Comparison of ENCODE assay signal across 11 cellular contexts in the genomic region with DNA sequence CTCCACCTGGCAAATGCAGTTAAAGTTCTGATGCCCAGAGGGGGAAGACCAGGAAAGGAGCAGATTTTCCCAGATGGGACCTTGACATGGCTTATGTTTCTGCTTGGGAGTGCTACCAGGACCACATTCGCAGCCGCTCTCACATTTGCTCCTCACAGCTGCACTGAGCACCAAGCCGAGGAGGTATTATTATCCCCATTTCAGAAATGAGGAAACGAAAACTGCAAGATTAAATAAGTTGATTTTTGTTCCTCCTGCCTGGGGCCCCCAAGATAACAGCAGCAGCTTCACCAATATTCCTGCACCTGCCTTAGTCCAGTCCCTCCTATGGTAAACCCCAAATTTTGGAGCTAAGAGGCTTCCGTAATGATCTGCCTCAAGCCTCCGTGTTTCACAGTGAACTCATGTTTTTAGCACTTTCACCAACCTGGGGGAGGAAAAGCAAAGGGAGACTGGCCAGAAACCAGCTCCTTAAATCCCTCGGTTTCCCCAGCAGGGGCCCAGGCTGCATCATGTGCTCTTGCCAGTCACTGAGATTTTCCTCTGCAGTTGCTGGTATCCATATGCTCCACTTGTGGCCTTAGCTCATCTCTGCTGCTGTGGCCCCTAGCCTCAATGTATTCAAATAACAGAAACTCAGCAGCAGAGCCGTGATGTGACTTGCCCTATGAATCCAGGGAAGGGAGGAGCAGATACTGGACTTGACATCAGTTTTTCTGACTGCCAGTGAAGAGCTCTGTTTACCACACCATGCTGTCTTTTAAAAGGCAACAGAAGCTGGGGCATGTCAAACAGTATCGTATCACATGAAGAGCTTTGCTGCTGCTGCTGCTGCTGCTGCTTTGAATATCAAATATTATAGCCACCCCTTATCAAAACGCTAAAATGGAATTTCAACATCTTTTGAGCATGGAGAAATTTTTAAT.
DNase-seq lines count a peak whose midpoint lies in the region; ATAC-seq lines count a peak whose summit lies in the region.
"Had no signal": no experiment of that assay in that cellular context is flagged by ENCODE, and none has a peak within 500 bp of the region (broad histone marks: within the 10 kb centered on the region; RNA-seq: fewer than 3 reads in every experiment).

No MANE protein-coding gene starts in this region.

- H3K27ac Mint-ChIP-seq in T-helper 2 cell treated with Interferon-gamma antibody and Interleukin-4, amounts not matched to agents 5 μg/mL and 100 μg/mL, for 36 hours, result no peak overlapping the region
- H3K27ac Mint-ChIP-seq in stimulated activated naive B cell treated with anti-CD40 and anti-IgM and Interleukin-4, amounts not matched to agents 10 μg/mL and 1 μg/mL and 100 μg/mL, for 72 hours, result no peak overlapping the region
- H3K27ac Mint-ChIP-seq: activated T-cell treated with anti-CD3 and anti-CD28 coated beads, Interleukin-2, amount 50 U/mL, for 24 hours had no signal

- DNase-seq in T-helper 2 cell treated with Interferon-gamma antibody and Interleukin-4, amounts not matched to agents 5 μg/mL and 100 μg/mL, for 36 hours (ENCODE audit: low spot score), result no peak
- DNase-seq in T-helper 2 cell (no peak), head of caudate nucleus (no peak)
- no peak for DNase-seq in stimulated activated naive B cell treated with anti-CD40 and anti-IgM and Interleukin-4, amounts not matched to agents 10 μg/mL and 1 μg/mL and 100 μg/mL, for 72 hours
- no peak for DNase-seq in effector CD4-positive, alpha-beta T cell
- no peak for DNase-seq in activated CD8-positive, alpha-beta memory T cell treated with anti-CD3 and anti-CD28 coated beads for 24 hours
- DNase-seq: activated T-cell treated with anti-CD3 and anti-CD28 coated beads, Interleukin-2, amount 50 U/mL, for 24 hours; hippocampal formation; stimulated activated CD4-positive, alpha-beta T cell treated with anti-CD3 and anti-CD28 coated beads, Interleukin-4, amount 100 ng/mL, for 4 hours had no signal

- H3K36me3 Mint-ChIP-seq in T-helper 2 cell treated with Interferon-gamma antibody and Interleukin-4, amounts not matched to agents 5 μg/mL and 100 μg/mL, for 36 hours (ENCODE audit: low read depth), result no peaks in the 10 kb centered on the region
- no peaks in the 10 kb centered on the region for H3K36me3 Mint-ChIP-seq in stimulated activated naive B cell treated with anti-CD40 and anti-IgM and Interleukin-4, amounts not matched to agents 10 μg/mL and 1 μg/mL and 100 μg/mL, for 72 hours

- ATAC-seq in HG02588 (IDR thresholded peaks at IDR 0.05; ENCODE audit: unreplicated experiment) (peak; percentile 35), HG03571 (IDR thresholded peaks at IDR 0.05; ENCODE audit: unreplicated experiment) (peak; percentile 42)
- peak; percentile 73 to 80 for ATAC-seq in stimulated activated naive B cell treated with anti-CD40 and anti-IgM and Interleukin-4, amounts not matched to agents 10 μg/mL and 1 μg/mL and 100 μg/mL, for 72 hours (replicated peaks)

- intact Hi-C loops in head of caudate nucleus (cut with DNase I), result no loop called here

- H3K4me1 Mint-ChIP-seq in T-helper 2 cell treated with Interferon-gamma antibody and Interleukin-4, amounts not matched to agents 5 μg/mL and 100 μg/mL, for 36 hours (ENCODE audit: low read depth), result peaks cover 5% of the 10 kb centered on the region
- H3K4me1 Mint-ChIP-seq in stimulated activated naive B cell treated with anti-CD40 and anti-IgM and Interleukin-4, amounts not matched to agents 10 μg/mL and 1 μg/mL and 100 μg/mL, for 72 hours, result peaks cover 12 to 23% of the 10 kb centered on the region in 2 donors

- H3K4me3 Mint-ChIP-seq in T-helper 2 cell treated with Interferon-gamma antibody and Interleukin-4, amounts not matched to agents 5 μg/mL and 100 μg/mL, for 36 hours, result peak overlapping the region; percentile 12
- peak overlapping the region in 1 of 2 donors; percentile 62 for H3K4me3 Mint-ChIP-seq in stimulated activated naive B cell treated with anti-CD40 and anti-IgM and Interleukin-4, amounts not matched to agents 10 μg/mL and 1 μg/mL and 100 μg/mL, for 72 hours
- H3K4me3 Mint-ChIP-seq: activated T-cell treated with anti-CD3 and anti-CD28 coated beads, Interleukin-2, amount 50 U/mL, for 24 hours had no signal

- no peaks in the 10 kb centered on the region for H3K27me3 Mint-ChIP-seq in T-helper 2 cell treated with Interferon-gamma antibody and Interleukin-4, amounts not matched to agents 5 μg/mL and 100 μg/mL, for 36 hours (ENCODE audit: low read depth)
- H3K27me3 Mint-ChIP-seq in stimulated activated naive B cell treated with anti-CD40 and anti-IgM and Interleukin-4, amounts not matched to agents 10 μg/mL and 1 μg/mL and 100 μg/mL, for 72 hours, result peaks cover 0 to 8% of the 10 kb centered on the region in 2 donors

- H3K9me3 Mint-ChIP-seq in T-helper 2 cell treated with Interferon-gamma antibody and Interleukin-4, amounts not matched to agents 5 μg/mL and 100 μg/mL, for 36 hours, result no peaks in the 10 kb centered on the region
- no peaks in the 10 kb centered on the region for H3K9me3 Mint-ChIP-seq in stimulated activated naive B cell treated with anti-CD40 and anti-IgM and Interleukin-4, amounts not matched to agents 10 μg/mL and 1 μg/mL and 100 μg/mL, for 72 hours
- H3K9me3 Mint-ChIP-seq: activated T-cell treated with anti-CD3 and anti-CD28 coated beads, Interleukin-2, amount 50 U/mL, for 24 hours had no signal
